ENCODE assay signal across 9 cellular contexts in genomic region chr3:188283347-188283746, GRCh38.
A peak's percentile ranks its signal among the peaks of the same experiment; 100 is the strongest.
DNase-seq lines count a peak whose midpoint lies in the region; ATAC-seq and TF ChIP-seq lines count a peak whose summit lies in the region.
"Had no signal": no experiment of that assay in that cellular context is flagged by ENCODE, and none has a peak within 500 bp of the region (broad histone marks: within the 10 kb centered on the region; RNA-seq: fewer than 3 reads in every experiment).

No MANE protein-coding gene starts in this region.

- H3K27me3 ChIP-seq in muscle layer of duodenum (ENCODE audit: low read depth, low read length), result no peaks in the 10 kb centered on the region

- no peaks in the 10 kb centered on the region for H3K9me3 ChIP-seq in muscle layer of duodenum (ENCODE audit: control insufficient read depth in 1 of 2, low read length in 2 of 2)

- peaks cover 12 to 34% of the 10 kb centered on the region in 2 donors for H3K4me1 ChIP-seq in muscle layer of duodenum (ENCODE audit: control insufficient read depth in 1 of 2, insufficient read depth in 2 of 2, low read length in 2 of 2)

- H3K4me3 ChIP-seq in epithelial cell of proximal tubule (ENCODE audit: low read depth, low read length), result no peak overlapping the region
- H3K4me3 ChIP-seq in muscle layer of duodenum (ENCODE audit: low read depth in 1 of 2, low read length in 2 of 2), result no peak overlapping the region

- H3K27ac ChIP-seq in 22Rv1 (peak overlapping the region; percentile 76), muscle layer of duodenum (ENCODE audit: low read length) (peak overlapping the region; percentile 59)

- H3K36me3 ChIP-seq in muscle layer of duodenum (ENCODE audit: control insufficient read depth in 1 of 2, insufficient read depth in 2 of 2, low read length in 2 of 2), result peaks cover 0 to 4% of the 10 kb centered on the region in 2 donors

- ATAC-seq in HG03520 (IDR thresholded peaks at IDR 0.05; ENCODE audit: unreplicated experiment), result no peak
- ATAC-seq in GM18907 (IDR thresholded peaks at IDR 0.05; ENCODE audit: unreplicated experiment), result no peak
- ATAC-seq in HG03457 (IDR thresholded peaks at IDR 0.05; ENCODE audit: unreplicated experiment), result no peak

- DNase-seq in M059J (ENCODE audit: low read depth) (peak; percentile 30), epithelial cell of proximal tubule (ENCODE audit: low read depth) (no peak), SHP77 (lab: John Stamatoyannopoulos, UW) (no peak)
- DNase-seq: islet precursor cell had no signal

- TF ChIP-seq CTCF in 22Rv1 (IDR thresholded peaks at IDR 0.05) (no peak), epithelial cell of proximal tubule (conservative IDR thresholded peaks at IDR 0.05; ENCODE audit: low read depth, low read length) (peak; percentile 46)
